ENCODE assay signal across 1 cellular context in genomic region chr17:7856840-7857723, GRCh38.
A peak's percentile ranks its signal among the peaks of the same experiment; 100 is the strongest.
TF ChIP-seq lines count a peak whose summit lies in the region.

A gene with protein sequence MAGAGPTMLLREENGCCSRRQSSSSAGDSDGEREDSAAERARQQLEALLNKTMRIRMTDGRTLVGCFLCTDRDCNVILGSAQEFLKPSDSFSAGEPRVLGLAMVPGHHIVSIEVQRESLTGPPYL (minus strand): TSS chr17:7857559. CDS start chr17:7857463, 96 bp downstream.

TF ChIP-seq in HepG2, 621 proteins besides CTCF, POLR2A, EP300 and RAD21 (continued from another document and continues in another):
- TF ChIP-seq, protein P1, sequence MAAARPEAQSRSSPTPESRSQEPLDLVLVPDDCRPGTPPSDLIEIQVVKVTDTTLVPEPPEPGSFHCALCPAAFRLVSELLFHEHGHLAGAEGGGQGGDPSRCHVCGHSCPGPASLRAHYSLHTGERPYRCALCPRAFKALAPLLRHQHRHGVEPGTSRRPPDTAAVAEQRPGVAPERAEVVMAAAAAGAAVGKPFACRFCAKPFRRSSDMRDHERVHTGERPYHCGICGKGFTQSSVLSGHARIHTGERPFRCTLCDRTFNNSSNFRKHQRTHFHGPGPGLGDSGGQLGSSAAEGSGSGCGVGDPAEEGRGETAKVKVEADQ (CRISPR knock-in tag; IDR thresholded peaks at IDR 0.05; ENCODE audit: borderline replicate concordance): no peak
- TF ChIP-seq ZBTB7B (CRISPR knock-in tag; IDR thresholded peaks at IDR 0.05) (no peak), MBD4 (IDR thresholded peaks at IDR 0.05; ENCODE audit: borderline replicate concordance, low read length) (no peak), ZKSCAN1 (IDR thresholded peaks at IDR 0.05; ENCODE audit: low read length) (no peak), NONO (IDR thresholded peaks at IDR 0.05) (no peak), NONO (CRISPR knock-in tag; conservative IDR thresholded peaks at IDR 0.05) (peak; percentile 45; the same call in 1 of the 2 replicates), TBX3 (IDR thresholded peaks at IDR 0.05; ENCODE audit: borderline replicate concordance) (no peak), MXD3 (CRISPR knock-in tag; IDR thresholded peaks at IDR 0.05) (peak; percentile 92), ATF7 (IDR thresholded peaks at IDR 0.05) (no peak), ATF7 (CRISPR knock-in tag; IDR thresholded peaks at IDR 0.05) (no peak), HDAC2 (CRISPR knock-in tag; IDR thresholded peaks at IDR 0.05) (peak; percentile 50; the same call in 1 of the 2 replicates), ZBTB2 (CRISPR knock-in tag; IDR thresholded peaks at IDR 0.05; ENCODE audit: low read depth) (no peak), ZNF337 (CRISPR knock-in tag; IDR thresholded peaks at IDR 0.05; ENCODE audit: borderline replicate concordance, low read depth) (no peak), TCF12 (IDR thresholded peaks at IDR 0.05) (no peak), TCF12 (CRISPR knock-in tag; IDR thresholded peaks at IDR 0.05) (no peak), AHR (CRISPR knock-in tag; IDR thresholded peaks at IDR 0.05) (no peak), ZNF788 (CRISPR knock-in tag; IDR thresholded peaks at IDR 0.05; ENCODE audit: borderline replicate concordance) (peak; percentile 79; the same call in 1 of the 2 replicates), E2F5 (CRISPR knock-in tag; conservative IDR thresholded peaks at IDR 0.05) (0 out of 2 replicates have a peak, but pooled peaks have one; percentile 47), ZNF207 (IDR thresholded peaks at IDR 0.05; ENCODE audit: borderline replicate concordance) (no peak), TARDBP (CRISPR knock-in tag; IDR thresholded peaks at IDR 0.05) (peak; percentile 58; the same call in 1 of the 2 replicates), KLF9 (CRISPR knock-in tag; IDR thresholded peaks at IDR 0.05; ENCODE audit: low read depth) (no peak), REPIN1 (CRISPR knock-in tag; IDR thresholded peaks at IDR 0.05; ENCODE audit: borderline replicate concordance, low read depth) (no peak; the same call in 1 of the 2 replicates), PCBP1 (IDR thresholded peaks at IDR 0.05; ENCODE audit: borderline replicate concordance, low read depth, low read length) (0 out of 2 replicates have a peak, but pooled peaks have one; percentile 29), CREB3 (CRISPR knock-in tag; IDR thresholded peaks at IDR 0.05) (no peak; the same call in 1 of the 2 replicates), NRL (CRISPR knock-in tag; IDR thresholded peaks at IDR 0.05; ENCODE audit: borderline replicate concordance) (no peak), ZNF790 (CRISPR knock-in tag; IDR thresholded peaks at IDR 0.05; ENCODE audit: borderline replicate concordance) (no peak), MEIS1 (CRISPR knock-in tag; IDR thresholded peaks at IDR 0.05; ENCODE audit: borderline replicate concordance) (peak; percentile 44; the same call in 1 of the 2 replicates), SMAD3 (CRISPR knock-in tag; IDR thresholded peaks at IDR 0.05) (no peak), HNRNPK (IDR thresholded peaks at IDR 0.05; ENCODE audit: low read depth, low read length, poor library complexity, severe bottlenecking) (peak; percentile 68), ZFYVE20 (CRISPR knock-in tag; IDR thresholded peaks at IDR 0.05; ENCODE audit: borderline replicate concordance, low read depth) (no peak), ZNF503 (CRISPR knock-in tag; IDR thresholded peaks at IDR 0.05) (0 out of 2 replicates have a peak, but pooled peaks have one; percentile 39), SPEN (CRISPR knock-in tag; IDR thresholded peaks at IDR 0.05; ENCODE audit: low read depth) (peak; percentile 93), ZNF616 (CRISPR knock-in tag; IDR thresholded peaks at IDR 0.05; ENCODE audit: low read depth) (no peak), ZNF512B (CRISPR knock-in tag; IDR thresholded peaks at IDR 0.05; ENCODE audit: borderline replicate concordance) (no peak), KAT8 (CRISPR knock-in tag; IDR thresholded peaks at IDR 0.05) (peak; percentile 58), ZNF3 (CRISPR knock-in tag; IDR thresholded peaks at IDR 0.05) (no peak), SOX13 (IDR thresholded peaks at IDR 0.05) (peak; percentile 37; the same call in 1 of the 2 replicates), SOX13 (CRISPR knock-in tag; conservative IDR thresholded peaks at IDR 0.05 in 1 of 2, IDR thresholded peaks at IDR 0.05 in 1 of 2) (no peak; a peak in 1 of 4 replicates), GLI4 (CRISPR knock-in tag; IDR thresholded peaks at IDR 0.05; ENCODE audit: borderline replicate concordance) (no peak), ARNT2 (CRISPR knock-in tag; IDR thresholded peaks at IDR 0.05; ENCODE audit: low read depth) (peak; percentile 0; the same call in 1 of the 2 replicates)
- TF ChIP-seq, protein P2, sequence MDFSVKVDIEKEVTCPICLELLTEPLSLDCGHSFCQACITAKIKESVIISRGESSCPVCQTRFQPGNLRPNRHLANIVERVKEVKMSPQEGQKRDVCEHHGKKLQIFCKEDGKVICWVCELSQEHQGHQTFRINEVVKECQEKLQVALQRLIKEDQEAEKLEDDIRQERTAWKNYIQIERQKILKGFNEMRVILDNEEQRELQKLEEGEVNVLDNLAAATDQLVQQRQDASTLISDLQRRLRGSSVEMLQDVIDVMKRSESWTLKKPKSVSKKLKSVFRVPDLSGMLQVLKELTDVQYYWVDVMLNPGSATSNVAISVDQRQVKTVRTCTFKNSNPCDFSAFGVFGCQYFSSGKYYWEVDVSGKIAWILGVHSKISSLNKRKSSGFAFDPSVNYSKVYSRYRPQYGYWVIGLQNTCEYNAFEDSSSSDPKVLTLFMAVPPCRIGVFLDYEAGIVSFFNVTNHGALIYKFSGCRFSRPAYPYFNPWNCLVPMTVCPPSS (IDR thresholded peaks at IDR 0.05): no peak
- TF ChIP-seq, protein P3, sequence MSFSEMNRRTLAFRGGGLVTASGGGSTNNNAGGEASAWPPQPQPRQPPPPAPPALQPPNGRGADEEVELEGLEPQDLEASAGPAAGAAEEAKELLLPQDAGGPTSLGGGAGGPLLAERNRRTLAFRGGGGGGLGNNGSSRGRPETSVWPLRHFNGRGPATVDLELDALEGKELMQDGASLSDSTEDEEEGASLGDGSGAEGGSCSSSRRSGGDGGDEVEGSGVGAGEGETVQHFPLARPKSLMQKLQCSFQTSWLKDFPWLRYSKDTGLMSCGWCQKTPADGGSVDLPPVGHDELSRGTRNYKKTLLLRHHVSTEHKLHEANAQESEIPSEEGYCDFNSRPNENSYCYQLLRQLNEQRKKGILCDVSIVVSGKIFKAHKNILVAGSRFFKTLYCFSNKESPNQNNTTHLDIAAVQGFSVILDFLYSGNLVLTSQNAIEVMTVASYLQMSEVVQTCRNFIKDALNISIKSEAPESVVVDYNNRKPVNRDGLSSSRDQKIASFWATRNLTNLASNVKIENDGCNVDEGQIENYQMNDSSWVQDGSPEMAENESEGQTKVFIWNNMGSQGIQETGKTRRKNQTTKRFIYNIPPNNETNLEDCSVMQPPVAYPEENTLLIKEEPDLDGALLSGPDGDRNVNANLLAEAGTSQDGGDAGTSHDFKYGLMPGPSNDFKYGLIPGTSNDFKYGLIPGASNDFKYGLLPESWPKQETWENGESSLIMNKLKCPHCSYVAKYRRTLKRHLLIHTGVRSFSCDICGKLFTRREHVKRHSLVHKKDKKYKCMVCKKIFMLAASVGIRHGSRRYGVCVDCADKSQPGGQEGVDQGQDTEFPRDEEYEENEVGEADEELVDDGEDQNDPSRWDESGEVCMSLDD (CRISPR knock-in tag; IDR thresholded peaks at IDR 0.05; ENCODE audit: borderline replicate concordance): no peak
- TF ChIP-seq, protein P4, sequence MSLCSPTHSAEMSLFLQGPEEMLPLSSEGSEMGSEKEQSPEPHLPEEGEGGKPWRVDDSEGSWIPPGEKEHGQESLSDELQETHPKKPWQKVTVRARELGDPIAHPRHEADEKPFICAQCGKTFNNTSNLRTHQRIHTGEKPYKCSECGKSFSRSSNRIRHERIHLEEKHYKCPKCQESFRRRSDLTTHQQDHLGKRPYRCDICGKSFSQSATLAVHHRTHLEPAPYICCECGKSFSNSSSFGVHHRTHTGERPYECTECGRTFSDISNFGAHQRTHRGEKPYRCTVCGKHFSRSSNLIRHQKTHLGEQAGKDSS (CRISPR knock-in tag; IDR thresholded peaks at IDR 0.05; ENCODE audit: borderline replicate concordance, low read depth): 0 out of 2 replicates have a peak, but pooled peaks have one; percentile 21
- TF ChIP-seq, protein P5, sequence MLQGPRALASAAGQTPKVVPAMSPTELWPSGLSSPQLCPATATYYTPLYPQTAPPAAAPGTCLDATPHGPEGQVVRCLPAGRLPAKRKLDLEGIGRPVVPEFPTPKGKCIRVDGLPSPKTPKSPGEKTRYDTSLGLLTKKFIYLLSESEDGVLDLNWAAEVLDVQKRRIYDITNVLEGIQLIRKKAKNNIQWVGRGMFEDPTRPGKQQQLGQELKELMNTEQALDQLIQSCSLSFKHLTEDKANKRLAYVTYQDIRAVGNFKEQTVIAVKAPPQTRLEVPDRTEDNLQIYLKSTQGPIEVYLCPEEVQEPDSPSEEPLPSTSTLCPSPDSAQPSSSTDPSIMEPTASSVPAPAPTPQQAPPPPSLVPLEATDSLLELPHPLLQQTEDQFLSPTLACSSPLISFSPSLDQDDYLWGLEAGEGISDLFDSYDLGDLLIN (CRISPR knock-in tag; IDR thresholded peaks at IDR 0.05; ENCODE audit: borderline replicate concordance): 0 out of 2 replicates have a peak, but pooled peaks have one; percentile 52
- TF ChIP-seq, protein P6, sequence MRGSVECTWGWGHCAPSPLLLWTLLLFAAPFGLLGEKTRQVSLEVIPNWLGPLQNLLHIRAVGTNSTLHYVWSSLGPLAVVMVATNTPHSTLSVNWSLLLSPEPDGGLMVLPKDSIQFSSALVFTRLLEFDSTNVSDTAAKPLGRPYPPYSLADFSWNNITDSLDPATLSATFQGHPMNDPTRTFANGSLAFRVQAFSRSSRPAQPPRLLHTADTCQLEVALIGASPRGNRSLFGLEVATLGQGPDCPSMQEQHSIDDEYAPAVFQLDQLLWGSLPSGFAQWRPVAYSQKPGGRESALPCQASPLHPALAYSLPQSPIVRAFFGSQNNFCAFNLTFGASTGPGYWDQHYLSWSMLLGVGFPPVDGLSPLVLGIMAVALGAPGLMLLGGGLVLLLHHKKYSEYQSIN (CRISPR knock-in tag; IDR thresholded peaks at IDR 0.05; ENCODE audit: borderline replicate concordance): no peak
- TF ChIP-seq, protein P7, sequence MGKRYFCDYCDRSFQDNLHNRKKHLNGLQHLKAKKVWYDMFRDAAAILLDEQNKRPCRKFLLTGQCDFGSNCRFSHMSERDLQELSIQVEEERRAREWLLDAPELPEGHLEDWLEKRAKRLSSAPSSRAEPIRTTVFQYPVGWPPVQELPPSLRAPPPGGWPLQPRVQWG (CRISPR knock-in tag; IDR thresholded peaks at IDR 0.05; ENCODE audit: borderline replicate concordance, low read depth): no peak
